Comparison of ENCODE assay signal across 13 cellular contexts in genomic region chr9:125564641-125565040, GRCh38.
"Had no signal": no experiment of that assay in that cellular context is flagged by ENCODE, and none has a peak within 500 bp of the region (broad histone marks: within the 10 kb centered on the region; RNA-seq: fewer than 3 reads in every experiment).

No MANE protein-coding gene starts in this region.

- H3K9me3 Mint-ChIP-seq: activated T-helper 17 cell treated with anti-CD3 and anti-CD28 coated beads, Interleukin-2, amount 50 U/mL, for 72 hours; mesothelial cell of epicardium; stimulated activated memory B cell treated with anti-CD40 and anti-IgM and Interleukin-4, amounts not matched to agents 10 μg/mL and 1 μg/mL and 100 μg/mL, for 72 hours had no signal

- H3K27ac ChIP-seq: ovary, thyroid gland had no signal

- DNase-seq: activated CD4-positive, CD25-positive, alpha-beta regulatory T cell treated with anti-CD3 and anti-CD28 coated beads, Interleukin-2, amount 50 U/mL, for 72 hours; activated naive CD4-positive, alpha-beta T cell treated with Interleukin-2 at 50 U/mL for 16 hours; activated T-cell treated with anti-CD3 and anti-CD28 coated beads for 4 hours; aorta; head of caudate nucleus; kidney glomerular epithelial cell; ovary; stimulated activated CD4-positive, alpha-beta T cell treated with anti-CD3 and anti-CD28 coated beads, Interleukin-2, amount 100 ng/mL, for 48 hours; thyroid gland had no signal

- H3K4me3 ChIP-seq: ovary, thyroid gland had no signal

- H3K9me3 ChIP-seq: ovary, thyroid gland had no signal

- H3K27me3 Mint-ChIP-seq: activated T-helper 17 cell treated with anti-CD3 and anti-CD28 coated beads, Interleukin-2, amount 50 U/mL, for 72 hours; stimulated activated memory B cell treated with anti-CD40 and anti-IgM and Interleukin-4, amounts not matched to agents 10 μg/mL and 1 μg/mL and 100 μg/mL, for 72 hours had no signal

- H3K27ac Mint-ChIP-seq: activated T-helper 17 cell treated with anti-CD3 and anti-CD28 coated beads, Interleukin-2, amount 50 U/mL, for 72 hours; mesothelial cell of epicardium; stimulated activated memory B cell treated with anti-CD40 and anti-IgM and Interleukin-4, amounts not matched to agents 10 μg/mL and 1 μg/mL and 100 μg/mL, for 72 hours had no signal

- H3K27me3 ChIP-seq: ovary, thyroid gland had no signal

- H3K36me3 ChIP-seq: ovary, thyroid gland had no signal

- ATAC-seq: activated T-helper 17 cell treated with anti-CD3 and anti-CD28 coated beads, Interleukin-2, amount 50 U/mL, for 72 hours; stimulated activated memory B cell treated with anti-CD40 and anti-IgM and Interleukin-4, amounts not matched to agents 10 μg/mL and 1 μg/mL and 100 μg/mL, for 72 hours had no signal

- H3K4me3 Mint-ChIP-seq: activated T-helper 17 cell treated with anti-CD3 and anti-CD28 coated beads, Interleukin-2, amount 50 U/mL, for 72 hours; mesothelial cell of epicardium; neural crest cell; stimulated activated memory B cell treated with anti-CD40 and anti-IgM and Interleukin-4, amounts not matched to agents 10 μg/mL and 1 μg/mL and 100 μg/mL, for 72 hours had no signal
